Comparison of ENCODE assay signal across 8 cellular contexts in the genomic region with DNA sequence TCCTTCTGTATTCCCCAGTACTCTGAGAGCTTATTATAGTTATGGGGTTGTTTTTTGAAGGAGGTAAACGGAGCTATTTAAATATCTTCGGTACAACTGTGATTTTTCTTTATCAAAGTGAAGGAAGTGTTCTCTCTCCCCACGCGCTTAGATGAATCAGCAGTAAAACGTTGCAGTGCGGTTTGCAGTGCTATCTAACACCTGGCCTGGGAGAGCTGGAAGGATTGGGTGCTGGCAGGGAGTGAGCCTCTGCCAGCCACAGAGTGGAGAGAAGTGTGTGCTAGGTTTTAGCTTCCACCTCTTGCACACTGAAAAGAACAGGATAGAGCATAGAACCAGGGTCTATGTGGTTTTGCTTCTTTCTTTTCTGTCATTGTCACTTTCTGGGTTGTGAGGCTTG.
A peak's percentile ranks its signal among the peaks of the same experiment; 100 is the strongest.
DNase-seq lines count a peak whose midpoint lies in the region; ATAC-seq and TF ChIP-seq lines count a peak whose summit lies in the region.

No MANE protein-coding gene starts in this region.

- H3K9ac ChIP-seq in MM.1S (ENCODE audit: low read length): peak overlapping the region; percentile 18; the same call in 1 of the 2 replicates

- no peaks in the 10 kb centered on the region for H3K27me3 Mint-ChIP-seq in central memory CD8-positive, alpha-beta T cell
- no peaks in the 10 kb centered on the region for H3K27me3 Mint-ChIP-seq in natural killer cell (ENCODE audit: low read depth in 2 of 2)

- no peaks in the 10 kb centered on the region for H4K20me1 ChIP-seq in MM.1S (ENCODE audit: insufficient read depth, low read length)

- H3F3A ChIP-seq in MM.1S (ENCODE audit: insufficient read depth, low read length): peaks cover 12% of the 10 kb centered on the region; the same call in 1 of the 2 replicates

- H3K27ac Mint-ChIP-seq in central memory CD8-positive, alpha-beta T cell (ENCODE audit: low read depth): peak overlapping the region; percentile 12
- H3K27ac Mint-ChIP-seq in natural killer cell: peak overlapping the region in 1 of 2 donors; percentile 48

- peak overlapping the region; percentile 49 for H3K4me2 ChIP-seq in MM.1S (ENCODE audit: low read depth, low read length)

- H3K4me1 Mint-ChIP-seq in central memory CD8-positive, alpha-beta T cell: peaks cover 14% of the 10 kb centered on the region
- H3K4me1 Mint-ChIP-seq in natural killer cell: peaks cover 15 to 18% of the 10 kb centered on the region in 2 donors

- peak overlapping the region; percentile 27 for H3K4me3 ChIP-seq in MM.1S (ENCODE audit: low read length)
- H3K4me3 ChIP-seq in thoracic aorta: peak overlapping the region; percentile 35

- peak; percentile 90 for ATAC-seq in GM21619 (IDR thresholded peaks at IDR 0.05; ENCODE audit: unreplicated experiment)
- peak; percentile 96 for ATAC-seq in central memory CD8-positive, alpha-beta T cell (replicated peaks; ENCODE audit: extremely low read depth, poor library complexity, severe bottlenecking)
- peak; percentile 86 to 96 (median 92) for ATAC-seq in natural killer cell
- no peak for ATAC-seq in thoracic aorta (ENCODE audit: insufficient number of reproducible peaks, low FRiP score, low read depth)

- peak overlapping the region; percentile 25; the same call in 1 of the 2 replicates for H2AFZ ChIP-seq in MM.1S (ENCODE audit: low read length)

- H3K9me3 ChIP-seq in MM.1S (replicated peaks; ENCODE audit: insufficient read depth, low read length) (no peaks in the 10 kb centered on the region), thoracic aorta (no peaks in the 10 kb centered on the region)

- H3K27me3 ChIP-seq in MM.1S (replicated peaks; ENCODE audit: insufficient read depth, low read length): no peaks in the 10 kb centered on the region
- no peaks in the 10 kb centered on the region for H3K27me3 ChIP-seq in thoracic aorta (replicated peaks; ENCODE audit: insufficient read depth)

- intact Hi-C loops in natural killer cell (cut with micrococcal nuclease): no loop called here

- H3K27ac ChIP-seq in MM.1S (ENCODE audit: low read length): peak overlapping the region; percentile 64
- H3K27ac ChIP-seq in thoracic aorta: no peak overlapping the region

- H3K9me2 ChIP-seq in MM.1S (replicated peaks; ENCODE audit: insufficient read depth, low read length): no peaks in the 10 kb centered on the region

- H3K4me3 Mint-ChIP-seq in central memory CD8-positive, alpha-beta T cell: peak overlapping the region; percentile 10
- peak overlapping the region; percentile 43 for H3K4me3 Mint-ChIP-seq in natural killer cell

- no peaks in the 10 kb centered on the region for H3K36me3 ChIP-seq in MM.1S (replicated peaks; ENCODE audit: insufficient read depth, low read length)
- H3K36me3 ChIP-seq in thoracic aorta: peaks cover 5% of the 10 kb centered on the region

- peaks cover 2% of the 10 kb centered on the region for H3K36me3 Mint-ChIP-seq in central memory CD8-positive, alpha-beta T cell (ENCODE audit: insufficient read depth)
- H3K36me3 Mint-ChIP-seq in natural killer cell: no peaks in the 10 kb centered on the region

- TF ChIP-seq CTCF in MM.1S (IDR thresholded peaks at IDR 0.05; ENCODE audit: low read length): no peak
- no peak for TF ChIP-seq CTCF in natural killer cell (IDR thresholded peaks at IDR 0.05)
- no peak for TF ChIP-seq CTCF in thoracic aorta (IDR thresholded peaks at IDR 0.05)

- H3K9me3 Mint-ChIP-seq in central memory CD8-positive, alpha-beta T cell: no peaks in the 10 kb centered on the region
- no peaks in the 10 kb centered on the region for H3K9me3 Mint-ChIP-seq in natural killer cell

- DNase-seq in DMS53 treated with DMSO at 0.1 percent for 48 hours (lab: John Stamatoyannopoulos, UW; ENCODE audit: unreplicated experiment) (peak; percentile 65), MM.1S (peak; percentile 93), T-helper 22 cell (ENCODE audit: low read depth) (peak; percentile 18), natural killer cell (peak; percentile 28), thoracic aorta (ENCODE audit: low spot score) (no peak), ureter (ENCODE audit: low spot score) (no peak)
- peak in 1 of 2 donors; percentile 29 for DNase-seq in central memory CD8-positive, alpha-beta T cell (ENCODE audit: low spot score in 2 of 2)

- peaks cover 12% of the 10 kb centered on the region for H3K4me1 ChIP-seq in MM.1S (ENCODE audit: low read length)
- H3K4me1 ChIP-seq in thoracic aorta (ENCODE audit: control insufficient read depth in 1 of 2, low read depth in 2 of 2): no peaks in the 10 kb centered on the region

- no peaks in the 10 kb centered on the region for H3K79me2 ChIP-seq in MM.1S (ENCODE audit: low read length)

Comparison
In these comparisons a context has a peak if more than half of its experiments do, and no peak if none do; other contexts are left out.
1. DNase-seq: peak in DMS53 treated with DMSO at 0.1 percent for 48 hours (single experiment), MM.1S (single experiment), T-helper 22 cell (single experiment) and natural killer cell (single experiment); none in thoracic aorta (single experiment) and ureter (single experiment).